26 cellular contexts compared by ENCODE assay signal in the genomic region with DNA sequence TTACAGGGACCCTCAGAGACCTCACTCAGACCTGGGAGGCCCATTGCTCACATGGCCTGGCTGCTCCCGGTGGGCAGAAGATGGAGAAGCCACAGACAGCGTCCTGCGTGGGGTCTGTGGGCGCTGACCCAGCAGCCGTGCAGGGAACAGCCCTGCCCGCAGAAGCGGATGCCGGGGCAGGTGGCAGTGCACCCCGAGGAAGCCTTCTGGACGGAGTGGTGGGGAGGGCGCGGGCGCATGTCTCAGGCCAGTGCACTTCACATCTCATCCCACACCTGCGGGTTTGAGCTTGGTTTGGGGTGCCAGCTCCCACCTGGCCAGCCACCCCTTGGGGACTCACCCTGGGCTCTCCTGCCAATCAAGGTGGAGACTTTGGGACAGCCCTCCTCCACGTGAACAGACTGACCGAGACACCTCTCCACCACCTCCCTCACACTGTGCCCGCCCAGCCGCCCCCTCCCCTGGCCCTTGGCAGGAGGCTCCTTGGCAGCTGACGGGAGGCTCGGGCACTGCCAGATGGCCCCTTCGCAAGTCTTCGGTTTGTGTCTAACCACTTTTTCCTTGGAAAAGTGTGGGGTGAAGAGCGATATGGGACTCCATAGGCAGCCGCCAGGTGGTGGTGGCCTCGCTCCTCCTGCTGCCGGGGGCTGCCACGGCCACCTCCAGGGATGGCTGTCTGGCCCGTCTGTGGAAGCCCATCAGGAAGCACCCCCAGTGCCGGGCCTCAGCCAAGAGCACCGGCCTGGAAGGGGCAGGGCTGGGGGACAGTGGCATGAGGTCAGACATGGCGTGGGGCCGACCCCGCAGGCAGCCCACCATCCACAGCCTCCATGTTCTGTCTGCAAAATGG. TPM values are rescaled to one million over a fixed set of nuclear protein-coding genes. Genes with fewer than 3 reads are reported as not detected.
DNase-seq lines count a peak whose midpoint lies in the region; ATAC-seq, FAIRE-seq and TF ChIP-seq lines count a peak whose summit lies in the region.
"Had no signal": no experiment of that assay in that cellular context is flagged by ENCODE, and none has a peak within 500 bp of the region (broad histone marks: within the 10 kb centered on the region; RNA-seq: fewer than 3 reads in every experiment).

No MANE protein-coding gene starts in this region.

- BruUV-seq in GM12878 (replicated peaks; lab: Mats Ljungman, UMichigan) (no TSS peak), HepG2 (replicated peaks; lab: Mats Ljungman, UMichigan) (no TSS peak)

- TF ChIP-seq POLR2A in GM12878 (IDR thresholded peaks at IDR 0.05; ENCODE audit: low read depth, low read length) (no peak; the same call in none of the 2 replicates), vagina (IDR thresholded peaks at IDR 0.05) (no peak), HepG2 (IDR thresholded peaks at IDR 0.05; ENCODE audit: insufficient read depth in 1 of 2, low read depth in 2 of 2, low read length in 2 of 2) (no peak)

- RAD21 ChIA-PET in GM12878 (lab: Charles Lee; ENCODE audit: unreplicated experiment), result no interaction called here

- H3K27ac ChIP-seq in GM12878 (ENCODE audit: control insufficient read depth, insufficient read depth) (no peak overlapping the region), neuronal stem cell (replicated peaks; ENCODE audit: low read length) (no peak overlapping the region), vagina (no peak overlapping the region), HepG2 (ENCODE audit: extremely low read length, insufficient read depth, low read length) (no peak overlapping the region)
- H3K27ac ChIP-seq: A549, C4-2B, HL-60 had no signal

- H3K4me2 ChIP-seq in GM12878 (ENCODE audit: control insufficient read depth, insufficient read depth) (no peak overlapping the region), neuronal stem cell (ENCODE audit: insufficient read depth, low read length, poor library complexity, severe bottlenecking) (no peak overlapping the region), HepG2 (ENCODE audit: low read depth, low read length) (no peak overlapping the region)
- H3K4me2 ChIP-seq: A549 had no signal

- H4K20me1 ChIP-seq in GM12878 (ENCODE audit: control insufficient read depth, insufficient read depth), result no peaks in the 10 kb centered on the region
- no peaks in the 10 kb centered on the region for H4K20me1 ChIP-seq in HepG2 (ENCODE audit: insufficient read depth, low read length)

- no peak overlapping the region for H3K9ac ChIP-seq in GM12878 (ENCODE audit: control insufficient read depth, insufficient read depth, low read length)
- no peak overlapping the region for H3K9ac ChIP-seq in neuronal stem cell (ENCODE audit: low read depth, low read length, poor library complexity)
- H3K9ac ChIP-seq in HepG2 (ENCODE audit: insufficient read depth, low read depth, low read length), result no peak overlapping the region

- peak; percentile 83 for DNase-seq in DMS 273 (lab: John Stamatoyannopoulos, UW; ENCODE audit: unreplicated experiment)
- DNase-seq in NCI-H2171 (lab: John Stamatoyannopoulos, UW), result peak; percentile 34
- no peak for DNase-seq in GM12878 (ENCODE audit: low read depth, low spot score)
- DNase-seq in neuronal stem cell (ENCODE audit: low spot score), result no peak
- no peak for DNase-seq in vagina (ENCODE audit: extremely low spot score in 2 of 2)
- no peak for DNase-seq in HepG2 (ENCODE audit: low spot score)
- DNase-seq: AML-193; CD8-positive, alpha-beta T cell; DMS153; HFFc6; Karpas-422; NCI-H1092; NCI-H1436; NCI-H187; NCI-H2081 treated with DMSO at 0.1 percent for 48 hours; NCI-H526 treated with DMSO at 0.1 percent for 48 hours; RPMI8226; SHP77; T-cell had no signal

- H4K91ac ChIP-seq in neuronal stem cell (ENCODE audit: low read depth, low read length, poor library complexity), result no peak overlapping the region

- WGBS in GM12878 (ENCODE audit: insufficient coverage, insufficient replicate concordance, low lambda C conversion rate, missing lambda C conversion rate), result 83% methylated on average over 32 of the region's 33 CpGs
- WGBS in neuronal stem cell (ENCODE audit: extremely low coverage in 2 of 2, insufficient read length in 2 of 2, insufficient replicate concordance in 1 of 2), 2 donors, result no CpG with 5 or more reads among the region's 33 CpGs
- WGBS in HepG2 (ENCODE audit: low lambda C conversion rate), result 89% methylated on average over 13 of the region's 33 CpGs

- H2BK5ac ChIP-seq in neuronal stem cell (ENCODE audit: low read length), result no peak overlapping the region

- H3K4me3 ChIP-seq in GM12878, result no peak overlapping the region
- H3K4me3 ChIP-seq in neuronal stem cell (ENCODE audit: low read length in 2 of 2), result no peak overlapping the region
- H3K4me3 ChIP-seq in vagina, result no peak overlapping the region
- H3K4me3 ChIP-seq in HepG2 (replicated peaks in 1 of 3; ENCODE audit: insufficient read depth in 1 of 3, low read depth in 2 of 3, low read length in 3 of 3), result no peak overlapping the region
- H3K4me3 ChIP-seq: A549, HAP-1 had no signal

- H3K36me3 ChIP-seq in GM12878 (ENCODE audit: control insufficient read depth in 2 of 2, insufficient read depth in 2 of 2, low read length in 1 of 2), result no peaks in the 10 kb centered on the region
- H3K36me3 ChIP-seq in neuronal stem cell (replicated peaks in 1 of 2; ENCODE audit: control insufficient read depth in 2 of 2, insufficient read depth in 2 of 2, low read length in 2 of 2), result no peaks in the 10 kb centered on the region
- H3K36me3 ChIP-seq in vagina, result peaks cover 0 to 9% of the 10 kb centered on the region in 2 donors
- no peaks in the 10 kb centered on the region for H3K36me3 ChIP-seq in HepG2 (replicated peaks in 1 of 2; ENCODE audit: control insufficient read depth in 1 of 2, insufficient read depth in 2 of 2, low read length in 2 of 2)
- H3K36me3 ChIP-seq: HAP-1 had no signal

- in situ Hi-C loops in GM12878 (cut with MboI), result no loop called here
- in situ Hi-C loops in HepG2 (cut with HindIII; ENCODE audit: extremely low pct_ligation_motif_present, low pct_unique_long_range_greater_than_20kb), result no loop called here

- H3K4me1 ChIP-seq in GM12878 (ENCODE audit: control insufficient read depth, insufficient read depth, low read length), result no peaks in the 10 kb centered on the region
- H3K4me1 ChIP-seq in neuronal stem cell (ENCODE audit: control insufficient read depth in 2 of 2, insufficient read depth in 1 of 2, low read depth in 1 of 2, low read length in 2 of 2), result peaks cover 12 to 14% of the 10 kb centered on the region in 2 donors
- H3K4me1 ChIP-seq in vagina, result no peaks in the 10 kb centered on the region
- no peaks in the 10 kb centered on the region for H3K4me1 ChIP-seq in HepG2 (ENCODE audit: insufficient read depth, low read length)
- H3K4me1 ChIP-seq: A549, HAP-1 had no signal

- H3K27me3 ChIP-seq in GM12878 (replicated peaks in 1 of 2; ENCODE audit: control insufficient read depth in 2 of 2, insufficient read depth in 2 of 2, low read length in 1 of 2) (no peaks in the 10 kb centered on the region), neuronal stem cell (ENCODE audit: control insufficient read depth in 3 of 3, insufficient read depth in 3 of 3, low read depth in 1 of 3, low read length in 3 of 3) (peaks cover 0 to 21% (median 0%) of the 10 kb centered on the region in 3 experiments), vagina (no peaks in the 10 kb centered on the region), HepG2 (ENCODE audit: control insufficient read depth in 1 of 2, insufficient read depth in 2 of 2, low read length in 2 of 2) (no peaks in the 10 kb centered on the region; a peak in 1 of 5 replicates)

- TF ChIP-seq EP300 in GM12878 (IDR thresholded peaks at IDR 0.05; ENCODE audit: borderline replicate concordance in 1 of 2, control insufficient read depth in 1 of 2, low read depth in 2 of 2, low read length in 2 of 2), result no peak
- TF ChIP-seq EP300 in HepG2 (IDR thresholded peaks at IDR 0.05; ENCODE audit: low read depth in 2 of 2, low read length in 2 of 2), result no peak
- TF ChIP-seq EP300 in HepG2 (CRISPR knock-in tag; IDR thresholded peaks at IDR 0.05; ENCODE audit: borderline replicate concordance), result no peak

- H2AFZ ChIP-seq in GM12878 (ENCODE audit: control insufficient read depth, low read depth, low read length) (no peak overlapping the region), neuronal stem cell (ENCODE audit: low read length) (no peak overlapping the region), HepG2 (ENCODE audit: low read length) (no peak overlapping the region)
- H2AFZ ChIP-seq: GM23338 had no signal

- no peak for FAIRE-seq in GM12878 (lab: Jason Lieb, UNC)
- no peak for FAIRE-seq in HepG2 (lab: Jason Lieb, UNC)
- FAIRE-seq: A549 had no signal

- H3K79me1 ChIP-seq in neuronal stem cell (ENCODE audit: low read depth, low read length), result peaks cover 2% of the 10 kb centered on the region

- intact Hi-C loops in GM12878 (cut with micrococcal nuclease; ENCODE audit: unreplicated experiment), result no loop called here
- intact Hi-C loops in vagina (cut with DNase I), result no loop called here
- intact Hi-C loops in HepG2 (cut with micrococcal nuclease; ENCODE audit: unreplicated experiment), result no loop called here

- H3K14ac ChIP-seq in neuronal stem cell (ENCODE audit: low read length), result no peak overlapping the region

- H3K79me2 ChIP-seq in GM12878 (ENCODE audit: control insufficient read depth, insufficient read depth, low read length) (no peaks in the 10 kb centered on the region), HepG2 (ENCODE audit: insufficient read depth, low read length) (no peaks in the 10 kb centered on the region)

- peak overlapping the region; percentile 17 for H3K18ac ChIP-seq in neuronal stem cell (ENCODE audit: low read length)

- CTCF ChIA-PET in GM12878 (lab: Yijun Ruan, JAX), result no interaction called here
- CTCF ChIA-PET in HepG2 (lab: Yijun Ruan, JAX; ENCODE audit: low intra/inter-chr PET ratio, low total read pairs), result no interaction called here

- H4K8ac ChIP-seq in neuronal stem cell (ENCODE audit: low read depth, low read length), result peak overlapping the region; percentile 17

- H3K9me3 ChIP-seq in GM12878 (replicated peaks; ENCODE audit: control insufficient read depth, insufficient read depth, low read length), result no peaks in the 10 kb centered on the region
- no peaks in the 10 kb centered on the region for H3K9me3 ChIP-seq in neuronal stem cell (replicated peaks in 1 of 2; ENCODE audit: control insufficient read depth in 2 of 2, insufficient read depth in 1 of 2, low read depth in 1 of 2, low read length in 2 of 2)
- H3K9me3 ChIP-seq in vagina, result no peaks in the 10 kb centered on the region
- H3K9me3 ChIP-seq in HepG2 (ENCODE audit: low read length), result no peaks in the 10 kb centered on the region
- H3K9me3 ChIP-seq: A549, HAP-1 had no signal

- ATAC-seq in GM12878, result peak; percentile 21; the same call in 1 of the 3 replicates
- no peak for ATAC-seq in HG02840 (IDR thresholded peaks at IDR 0.05; ENCODE audit: low FRiP score, unreplicated experiment)
- no peak for ATAC-seq in HepG2
- ATAC-seq: CD8-positive, alpha-beta T cell had no signal

- H2BK12ac ChIP-seq in neuronal stem cell (ENCODE audit: low read length), result peak overlapping the region; percentile 73

- peak overlapping the region; percentile 37 for H2BK15ac ChIP-seq in neuronal stem cell (ENCODE audit: low read length)

- no peak overlapping the region for H3K23ac ChIP-seq in neuronal stem cell (ENCODE audit: low read depth, low read length, poor library complexity)

- peak overlapping the region; percentile 31 for H2BK120ac ChIP-seq in neuronal stem cell (ENCODE audit: low read depth, low read length)

- TF ChIP-seq CTCF in GM12878 (IDR thresholded peaks at IDR 0.05 in 2 of 3, conservative IDR thresholded peaks at IDR 0.05 in 1 of 3; ENCODE audit: control insufficient read depth in 2 of 3, extremely low read depth in 1 of 3, insufficient read depth in 1 of 3, low read depth in 3 of 3, low read length in 3 of 3), result no peak
- TF ChIP-seq CTCF in vagina (IDR thresholded peaks at IDR 0.05), result no peak
- TF ChIP-seq CTCF in HepG2 (CRISPR knock-in tag; IDR thresholded peaks at IDR 0.05), result no peak

- POLR2A ChIA-PET in GM12878 (lab: Charles Lee) (no interaction called here), HepG2 (lab: Yijun Ruan, JAX) (no interaction called here)

- TF ChIP-seq RAD21 in GM12878 (IDR thresholded peaks at IDR 0.05; ENCODE audit: insufficient read depth, low read depth, low read length), result no peak
- TF ChIP-seq RAD21 in HepG2 (CRISPR knock-in tag; IDR thresholded peaks at IDR 0.05), result no peak

- SMC1A ChIA-PET in GM12878 (lab: Charles Lee; ENCODE audit: uncharacterized antibody, unreplicated experiment), result no interaction called here

- no peak overlapping the region for H3K4ac ChIP-seq in neuronal stem cell (ENCODE audit: low read length)

- H2AK5ac ChIP-seq in neuronal stem cell (ENCODE audit: low read depth, low read length), result peak overlapping the region; percentile 81

RNA-seq across cellular contexts. Expression of gene LRCOL1, which starts 58.9 kb away (rescaled TPM):
- total RNA-seq in GM12878 (2013; cell fraction: nucleolus; rRNA removed), result not detected in 2 replicates
- total RNA-seq in GM12878 (2014; rRNA removed) (not detected in 2 replicates), GM12878 (2014; rRNA removed; fragmentation: Illumina TruSeq; extraction: Trizol) (not detected in 2 replicates), GM12878 (2021) (not detected in 2 replicates), vagina (not detected), HepG2 (2016; rRNA removed; fragmentation: Illumina TruSeq; extraction: Trizol) (not detected in 2 replicates)
- not detected for polyA plus RNA-seq in GM12878 (2011; ENCODE audit: low read depth)
- polyA plus RNA-seq in GM12878 (2011; rRNA removed) (not detected in 2 replicates), GM12878 (2014; fragmentation: Illumina TruSeq; extraction: Trizol) (not detected in 2 replicates), GM12878 (2014; fragmentation: Nextera tagmentation; extraction: Ambion mirVana) (not detected), GM12878 (2014; rRNA removed) (not detected in 2 replicates), GM12878 (2016; fragmentation: Nextera tagmentation; extraction: Ambion mirVana) (not detected), HepG2 (2011; rRNA removed) (0.14 TPM in 1 of 2 replicates, not detected in the other)
- not detected in 2 replicates for polyA plus RNA-seq in GM12878 (2011; cell fraction: cytosol; rRNA removed)
- polyA plus RNA-seq in GM12878 (2011; cell fraction: nucleus; rRNA removed), result 0.27 TPM in 1 of 2 replicates, not detected in the other
- not detected in 2 replicates for polyA plus RNA-seq in GM12878 (2012)
- polyA minus RNA-seq in GM12878 (2011; rRNA and poly(A)+ RNA removed), result not detected in 2 replicates
- not detected in 2 replicates for polyA minus RNA-seq in GM12878 (2011; cell fraction: cytosol; rRNA and poly(A)+ RNA removed)
- not detected in 2 replicates for polyA minus RNA-seq in GM12878 (2011; cell fraction: nucleus; rRNA and poly(A)+ RNA removed)
- 0.46 TPM for polyA plus RNA-seq in neuronal stem cell (2013, experiment 1 of 2)
- 0.55 TPM for polyA plus RNA-seq in neuronal stem cell (2013, experiment 2 of 2)
- not detected in 2 replicates for total RNA-seq in HepG2 (2016; cell fraction: cytosol; rRNA removed; fragmentation: Illumina TruSeq; extraction: Trizol; ENCODE audit: low read depth)
- total RNA-seq in HepG2 (2016; cell fraction: insoluble cytoplasmic fraction; rRNA removed; fragmentation: Illumina TruSeq; extraction: Trizol), result not detected in 2 replicates
- not detected in 2 replicates for total RNA-seq in HepG2 (2016; cell fraction: membrane; rRNA removed; fragmentation: Illumina TruSeq; extraction: Trizol)
- not detected in 2 replicates for total RNA-seq in HepG2 (2016; cell fraction: nucleus; rRNA removed; fragmentation: Illumina TruSeq; extraction: Trizol)
- polyA plus RNA-seq in HepG2 (2011; cell fraction: cytosol; rRNA removed), result 0.05 and 0.09 TPM in 2 replicates
- polyA plus RNA-seq in HepG2 (2011; cell fraction: nucleus; rRNA removed), result 0.57 TPM in 1 of 2 replicates, not detected in the other
- not detected in 2 replicates for polyA plus RNA-seq in HepG2 (2012)
- polyA plus RNA-seq in HepG2 (2016; cell fraction: cytosol; fragmentation: Illumina TruSeq; extraction: Trizol; ENCODE audit: low read depth), result not detected in 2 replicates
- polyA plus RNA-seq in HepG2 (2016; cell fraction: insoluble cytoplasmic fraction; fragmentation: Illumina TruSeq; extraction: Trizol; ENCODE audit: low read depth), result not detected in 2 replicates
- polyA plus RNA-seq in HepG2 (2016; cell fraction: membrane; fragmentation: Illumina TruSeq; extraction: Trizol; ENCODE audit: low read depth), result not detected in 2 replicates
- polyA plus RNA-seq in HepG2 (2016; cell fraction: nucleus; fragmentation: Illumina TruSeq; extraction: Trizol; ENCODE audit: insufficient read depth, low read depth), result not detected in 2 replicates
- polyA minus RNA-seq in HepG2 (2011; rRNA and poly(A)+ RNA removed; ENCODE audit: low replicate concordance), result not detected in 2 replicates
- polyA minus RNA-seq in HepG2 (2011; cell fraction: cytosol; rRNA and poly(A)+ RNA removed), result not detected in 2 replicates
- not detected in 2 replicates for polyA minus RNA-seq in HepG2 (2011; cell fraction: nucleus; rRNA and poly(A)+ RNA removed)
- total RNA-seq: CD8-positive, alpha-beta T cell; SK-MEL-5; T-cell had no signal
- polyA plus RNA-seq: A549, GM23338 had no signal

Comparison
In these comparisons a context has a peak if more than half of its experiments do, and no peak if none do; other contexts are left out.
1. DNase-seq: peak in DMS 273 (single experiment) and NCI-H2171 (single experiment); none in GM12878 (single experiment), neuronal stem cell (single experiment), vagina (0 of 2) and HepG2 (single experiment).